19 cellular contexts compared by ENCODE assay signal in genomic region chrX:22634751-22635150, GRCh38.
"Had no signal": no experiment of that assay in that cellular context is flagged by ENCODE, and none has a peak within 500 bp of the region (broad histone marks: within the 10 kb centered on the region; RNA-seq: fewer than 3 reads in every experiment).

No MANE protein-coding gene starts in this region.

- H3K9me3 ChIP-seq: esophagus squamous epithelium, gastrocnemius medialis, heart left ventricle, ovary, sigmoid colon, tibial artery, vagina had no signal

- ATAC-seq: activated CD4-positive, CD25-positive, alpha-beta regulatory T cell treated with anti-CD3 and anti-CD28 coated beads, Interleukin-2, amount 50 U/mL, for 24 hours; activated naive CD8-positive, alpha-beta T cell treated with anti-CD3 and anti-CD28 coated beads, Interleukin-2, amount 50 U/mL, for 24 hours; gastrocnemius medialis; stimulated activated effector memory CD8-positive, alpha-beta T cell treated with anti-CD3 and anti-CD28 coated beads, Interleukin-12 subunit alpha, Interleukin-12 subunit beta, amount 100 ng/mL, for 72 hours had no signal

- H3K4me2 ChIP-seq: neural progenitor cell had no signal

- H3K4me1 ChIP-seq: esophagus squamous epithelium, gastrocnemius medialis, heart left ventricle, neural progenitor cell, tibial artery, vagina had no signal

- H3K27ac ChIP-seq: esophagus squamous epithelium, gastrocnemius medialis, neural progenitor cell, ovary, tibial artery, vagina had no signal

- H3K36me3 ChIP-seq: esophagus squamous epithelium, gastrocnemius medialis, heart left ventricle, neural progenitor cell, ovary, sigmoid colon, tibial artery, vagina had no signal

- H3K27me3 ChIP-seq: esophagus squamous epithelium, gastrocnemius medialis, neural progenitor cell, ovary, sigmoid colon, tibial artery, vagina had no signal

- H3K9ac ChIP-seq: neural progenitor cell had no signal

- H3K4me3 ChIP-seq: esophagus squamous epithelium, gastrocnemius medialis, heart left ventricle, neural progenitor cell, ovary, sigmoid colon, tibial artery, vagina had no signal

- H2AFZ ChIP-seq: neural progenitor cell had no signal

- DNase-seq: activated CD4-positive, alpha-beta T cell treated with anti-CD3 and anti-CD28 coated beads, Interleukin-2, amount 50 U/mL, for 1 hour; activated CD8-positive, alpha-beta memory T cell treated with anti-CD3 and anti-CD28 coated beads for 24 hours; activated naive CD4-positive, alpha-beta T cell treated with anti-CD3 and anti-CD28 coated beads for 36 hours; activated naive CD8-positive, alpha-beta T cell treated with anti-CD3 and anti-CD28 coated beads, Interleukin-2, amount 50 U/mL, for 24 hours; central memory CD4-positive, alpha-beta T cell; cortex of kidney; effector CD4-positive, alpha-beta T cell; esophagus squamous epithelium; gastrocnemius medialis; heart left ventricle; immature natural killer cell; ovary; sigmoid colon; T1000; tibial artery had no signal
